1 cellular context compared by ENCODE assay signal in genomic region chr1:55060133-55060999, GRCh38.
TF ChIP-seq lines count a peak whose summit lies in the region.

No MANE protein-coding gene starts in this region.

TF ChIP-seq in GM12878, 131 proteins besides CTCF, POLR2A, EP300 and RAD21:
- TF ChIP-seq KAT2A (conservative IDR thresholded peaks at IDR 0.05; ENCODE audit: control insufficient read depth, low read depth, low read length) (no peak), CHD1 (IDR thresholded peaks at IDR 0.05; ENCODE audit: low read depth, low read length) (no peak), CREM (IDR thresholded peaks at IDR 0.05; ENCODE audit: low read depth) (no peak), MEF2B (IDR thresholded peaks at IDR 0.05; ENCODE audit: partially characterized antibody, poor library complexity, severe bottlenecking) (peak; percentile 20), POU2F2 (IDR thresholded peaks at IDR 0.05; ENCODE audit: borderline replicate concordance, low read depth, low read length) (no peak), BHLHE40 (IDR thresholded peaks at IDR 0.05; ENCODE audit: borderline replicate concordance in 1 of 2, low read depth in 2 of 2, low read length in 1 of 2) (peak; percentile 59 to 81; a peak in 3 of 4 replicates), POLR2AphosphoS5 (IDR thresholded peaks at IDR 0.05; ENCODE audit: low read length) (no peak)
